In the genomic region with DNA sequence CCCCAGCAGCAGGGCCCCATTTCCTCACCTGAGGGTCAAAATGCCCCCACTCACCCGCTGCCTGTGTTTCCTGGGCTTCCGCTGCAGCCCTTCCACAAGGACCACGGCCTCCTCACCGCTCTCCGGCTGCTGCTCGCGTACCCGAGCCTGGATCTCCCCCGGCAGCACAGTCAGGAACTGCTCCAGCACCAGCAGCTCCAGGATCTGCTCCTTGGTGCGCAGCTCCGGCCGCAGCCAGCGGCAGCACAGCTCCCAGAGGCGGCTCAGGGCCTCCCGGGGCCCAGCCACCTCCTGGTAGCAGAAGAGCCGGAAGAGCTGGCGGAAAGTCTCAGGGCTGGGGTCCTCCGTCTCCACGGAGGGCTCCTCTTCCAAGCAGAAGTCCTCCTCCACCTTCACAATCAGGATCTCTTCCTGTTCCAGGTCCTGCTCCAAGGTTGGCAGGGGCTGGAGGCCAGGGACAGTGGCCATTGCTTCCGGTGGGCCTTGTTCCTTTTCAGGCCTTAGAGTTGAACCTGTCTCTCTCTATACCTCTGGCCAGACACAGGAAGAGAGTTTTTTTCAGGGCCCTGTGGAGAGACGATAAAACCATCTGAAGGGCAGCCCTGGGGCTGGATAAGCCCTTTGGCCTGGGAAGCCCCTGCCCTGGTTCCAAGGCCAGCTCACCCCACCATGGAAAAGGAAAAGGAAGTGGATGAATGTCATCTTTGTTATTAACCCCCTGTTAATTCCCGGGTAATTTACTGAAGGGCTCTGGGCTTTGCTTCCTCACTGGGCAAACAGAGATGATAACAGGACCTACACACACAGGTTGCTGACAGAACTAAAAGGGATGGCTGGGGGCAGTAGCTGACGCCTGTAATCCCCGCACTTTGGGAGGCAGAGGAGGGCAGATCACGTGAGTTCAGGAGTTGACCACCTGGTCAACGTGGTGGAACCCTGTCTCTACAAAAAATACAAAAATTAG, we compare ENCODE assay signal across 1 cellular context.
TF ChIP-seq lines count a peak whose summit lies in the region.

No MANE protein-coding gene starts in this region.

TF ChIP-seq in HepG2, 621 proteins besides CTCF, POLR2A, EP300 and RAD21 (continued from another document):
- TF ChIP-seq, protein P1, sequence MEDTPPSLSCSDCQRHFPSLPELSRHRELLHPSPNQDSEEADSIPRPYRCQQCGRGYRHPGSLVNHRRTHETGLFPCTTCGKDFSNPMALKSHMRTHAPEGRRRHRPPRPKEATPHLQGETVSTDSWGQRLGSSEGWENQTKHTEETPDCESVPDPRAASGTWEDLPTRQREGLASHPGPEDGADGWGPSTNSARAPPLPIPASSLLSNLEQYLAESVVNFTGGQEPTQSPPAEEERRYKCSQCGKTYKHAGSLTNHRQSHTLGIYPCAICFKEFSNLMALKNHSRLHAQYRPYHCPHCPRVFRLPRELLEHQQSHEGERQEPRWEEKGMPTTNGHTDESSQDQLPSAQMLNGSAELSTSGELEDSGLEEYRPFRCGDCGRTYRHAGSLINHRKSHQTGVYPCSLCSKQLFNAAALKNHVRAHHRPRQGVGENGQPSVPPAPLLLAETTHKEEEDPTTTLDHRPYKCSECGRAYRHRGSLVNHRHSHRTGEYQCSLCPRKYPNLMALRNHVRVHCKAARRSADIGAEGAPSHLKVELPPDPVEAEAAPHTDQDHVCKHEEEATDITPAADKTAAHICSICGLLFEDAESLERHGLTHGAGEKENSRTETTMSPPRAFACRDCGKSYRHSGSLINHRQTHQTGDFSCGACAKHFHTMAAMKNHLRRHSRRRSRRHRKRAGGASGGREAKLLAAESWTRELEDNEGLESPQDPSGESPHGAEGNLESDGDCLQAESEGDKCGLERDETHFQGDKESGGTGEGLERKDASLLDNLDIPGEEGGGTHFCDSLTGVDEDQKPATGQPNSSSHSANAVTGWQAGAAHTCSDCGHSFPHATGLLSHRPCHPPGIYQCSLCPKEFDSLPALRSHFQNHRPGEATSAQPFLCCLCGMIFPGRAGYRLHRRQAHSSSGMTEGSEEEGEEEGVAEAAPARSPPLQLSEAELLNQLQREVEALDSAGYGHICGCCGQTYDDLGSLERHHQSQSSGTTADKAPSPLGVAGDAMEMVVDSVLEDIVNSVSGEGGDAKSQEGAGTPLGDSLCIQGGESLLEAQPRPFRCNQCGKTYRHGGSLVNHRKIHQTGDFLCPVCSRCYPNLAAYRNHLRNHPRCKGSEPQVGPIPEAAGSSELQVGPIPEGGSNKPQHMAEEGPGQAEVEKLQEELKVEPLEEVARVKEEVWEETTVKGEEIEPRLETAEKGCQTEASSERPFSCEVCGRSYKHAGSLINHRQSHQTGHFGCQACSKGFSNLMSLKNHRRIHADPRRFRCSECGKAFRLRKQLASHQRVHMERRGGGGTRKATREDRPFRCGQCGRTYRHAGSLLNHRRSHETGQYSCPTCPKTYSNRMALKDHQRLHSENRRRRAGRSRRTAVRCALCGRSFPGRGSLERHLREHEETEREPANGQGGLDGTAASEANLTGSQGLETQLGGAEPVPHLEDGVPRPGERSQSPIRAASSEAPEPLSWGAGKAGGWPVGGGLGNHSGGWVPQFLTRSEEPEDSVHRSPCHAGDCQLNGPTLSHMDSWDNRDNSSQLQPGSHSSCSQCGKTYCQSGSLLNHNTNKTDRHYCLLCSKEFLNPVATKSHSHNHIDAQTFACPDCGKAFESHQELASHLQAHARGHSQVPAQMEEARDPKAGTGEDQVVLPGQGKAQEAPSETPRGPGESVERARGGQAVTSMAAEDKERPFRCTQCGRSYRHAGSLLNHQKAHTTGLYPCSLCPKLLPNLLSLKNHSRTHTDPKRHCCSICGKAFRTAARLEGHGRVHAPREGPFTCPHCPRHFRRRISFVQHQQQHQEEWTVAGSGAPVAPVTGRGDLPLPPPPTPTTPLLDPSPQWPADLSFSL (CRISPR knock-in tag; IDR thresholded peaks at IDR 0.05): no peak
- TF ChIP-seq TBX2 (CRISPR knock-in tag; IDR thresholded peaks at IDR 0.05; ENCODE audit: borderline replicate concordance) (peak; percentile 59; the same call in 1 of the 2 replicates), NRL (CRISPR knock-in tag; IDR thresholded peaks at IDR 0.05; ENCODE audit: borderline replicate concordance) (peak; percentile 43; the same call in 1 of the 2 replicates), ZNF546 (CRISPR knock-in tag; conservative IDR thresholded peaks at IDR 0.05) (0 out of 2 replicates have a peak, but pooled peaks have one; percentile 0), ETV5 (CRISPR knock-in tag; IDR thresholded peaks at IDR 0.05; ENCODE audit: borderline replicate concordance) (peak; percentile 70; the same call in 1 of the 2 replicates), FOXA3 (CRISPR knock-in tag; IDR thresholded peaks at IDR 0.05) (no peak), ZZZ3 (CRISPR knock-in tag; IDR thresholded peaks at IDR 0.05; ENCODE audit: borderline replicate concordance) (peak; percentile 38; the same call in 1 of the 2 replicates), ZNF607 (CRISPR knock-in tag; IDR thresholded peaks at IDR 0.05; ENCODE audit: borderline replicate concordance) (no peak), HCFC1 (IDR thresholded peaks at IDR 0.05; ENCODE audit: low read depth, low read length) (no peak), HES4 (CRISPR knock-in tag; IDR thresholded peaks at IDR 0.05; ENCODE audit: borderline replicate concordance) (0 out of 2 replicates have a peak, but pooled peaks have one; percentile 8)
- TF ChIP-seq, protein P2, sequence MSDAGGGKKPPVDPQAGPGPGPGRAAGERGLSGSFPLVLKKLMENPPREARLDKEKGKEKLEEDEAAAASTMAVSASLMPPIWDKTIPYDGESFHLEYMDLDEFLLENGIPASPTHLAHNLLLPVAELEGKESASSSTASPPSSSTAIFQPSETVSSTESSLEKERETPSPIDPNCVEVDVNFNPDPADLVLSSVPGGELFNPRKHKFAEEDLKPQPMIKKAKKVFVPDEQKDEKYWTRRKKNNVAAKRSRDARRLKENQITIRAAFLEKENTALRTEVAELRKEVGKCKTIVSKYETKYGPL (CRISPR knock-in tag; IDR thresholded peaks at IDR 0.05): no peak
- TF ChIP-seq, protein P3, sequence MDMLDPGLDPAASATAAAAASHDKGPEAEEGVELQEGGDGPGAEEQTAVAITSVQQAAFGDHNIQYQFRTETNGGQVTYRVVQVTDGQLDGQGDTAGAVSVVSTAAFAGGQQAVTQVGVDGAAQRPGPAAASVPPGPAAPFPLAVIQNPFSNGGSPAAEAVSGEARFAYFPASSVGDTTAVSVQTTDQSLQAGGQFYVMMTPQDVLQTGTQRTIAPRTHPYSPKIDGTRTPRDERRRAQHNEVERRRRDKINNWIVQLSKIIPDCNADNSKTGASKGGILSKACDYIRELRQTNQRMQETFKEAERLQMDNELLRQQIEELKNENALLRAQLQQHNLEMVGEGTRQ (IDR thresholded peaks at IDR 0.05; ENCODE audit: low read depth, low read length): 0 out of 2 replicates have a peak, but pooled peaks have one; percentile 3
- TF ChIP-seq, protein P3 (CRISPR knock-in tag; IDR thresholded peaks at IDR 0.05; ENCODE audit: borderline replicate concordance): no peak
- TF ChIP-seq, protein P4, sequence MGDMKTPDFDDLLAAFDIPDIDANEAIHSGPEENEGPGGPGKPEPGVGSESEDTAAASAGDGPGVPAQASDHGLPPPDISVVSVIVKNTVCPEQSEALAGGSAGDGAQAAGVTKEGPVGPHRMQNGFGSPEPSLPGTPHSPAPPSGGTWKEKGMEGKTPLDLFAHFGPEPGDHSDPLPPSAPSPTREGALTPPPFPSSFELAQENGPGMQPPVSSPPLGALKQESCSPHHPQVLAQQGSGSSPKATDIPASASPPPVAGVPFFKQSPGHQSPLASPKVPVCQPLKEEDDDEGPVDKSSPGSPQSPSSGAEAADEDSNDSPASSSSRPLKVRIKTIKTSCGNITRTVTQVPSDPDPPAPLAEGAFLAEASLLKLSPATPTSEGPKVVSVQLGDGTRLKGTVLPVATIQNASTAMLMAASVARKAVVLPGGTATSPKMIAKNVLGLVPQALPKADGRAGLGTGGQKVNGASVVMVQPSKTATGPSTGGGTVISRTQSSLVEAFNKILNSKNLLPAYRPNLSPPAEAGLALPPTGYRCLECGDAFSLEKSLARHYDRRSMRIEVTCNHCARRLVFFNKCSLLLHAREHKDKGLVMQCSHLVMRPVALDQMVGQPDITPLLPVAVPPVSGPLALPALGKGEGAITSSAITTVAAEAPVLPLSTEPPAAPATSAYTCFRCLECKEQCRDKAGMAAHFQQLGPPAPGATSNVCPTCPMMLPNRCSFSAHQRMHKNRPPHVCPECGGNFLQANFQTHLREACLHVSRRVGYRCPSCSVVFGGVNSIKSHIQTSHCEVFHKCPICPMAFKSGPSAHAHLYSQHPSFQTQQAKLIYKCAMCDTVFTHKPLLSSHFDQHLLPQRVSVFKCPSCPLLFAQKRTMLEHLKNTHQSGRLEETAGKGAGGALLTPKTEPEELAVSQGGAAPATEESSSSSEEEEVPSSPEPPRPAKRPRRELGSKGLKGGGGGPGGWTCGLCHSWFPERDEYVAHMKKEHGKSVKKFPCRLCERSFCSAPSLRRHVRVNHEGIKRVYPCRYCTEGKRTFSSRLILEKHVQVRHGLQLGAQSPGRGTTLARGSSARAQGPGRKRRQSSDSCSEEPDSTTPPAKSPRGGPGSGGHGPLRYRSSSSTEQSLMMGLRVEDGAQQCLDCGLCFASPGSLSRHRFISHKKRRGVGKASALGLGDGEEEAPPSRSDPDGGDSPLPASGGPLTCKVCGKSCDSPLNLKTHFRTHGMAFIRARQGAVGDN (CRISPR knock-in tag; IDR thresholded peaks at IDR 0.05): peak; percentile 71
- TF ChIP-seq, protein P5, sequence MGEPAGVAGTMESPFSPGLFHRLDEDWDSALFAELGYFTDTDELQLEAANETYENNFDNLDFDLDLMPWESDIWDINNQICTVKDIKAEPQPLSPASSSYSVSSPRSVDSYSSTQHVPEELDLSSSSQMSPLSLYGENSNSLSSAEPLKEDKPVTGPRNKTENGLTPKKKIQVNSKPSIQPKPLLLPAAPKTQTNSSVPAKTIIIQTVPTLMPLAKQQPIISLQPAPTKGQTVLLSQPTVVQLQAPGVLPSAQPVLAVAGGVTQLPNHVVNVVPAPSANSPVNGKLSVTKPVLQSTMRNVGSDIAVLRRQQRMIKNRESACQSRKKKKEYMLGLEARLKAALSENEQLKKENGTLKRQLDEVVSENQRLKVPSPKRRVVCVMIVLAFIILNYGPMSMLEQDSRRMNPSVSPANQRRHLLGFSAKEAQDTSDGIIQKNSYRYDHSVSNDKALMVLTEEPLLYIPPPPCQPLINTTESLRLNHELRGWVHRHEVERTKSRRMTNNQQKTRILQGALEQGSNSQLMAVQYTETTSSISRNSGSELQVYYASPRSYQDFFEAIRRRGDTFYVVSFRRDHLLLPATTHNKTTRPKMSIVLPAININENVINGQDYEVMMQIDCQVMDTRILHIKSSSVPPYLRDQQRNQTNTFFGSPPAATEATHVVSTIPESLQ (CRISPR knock-in tag; conservative IDR thresholded peaks at IDR 0.05): no peak
